ENCODE assay signal across 8 cellular contexts in the genomic region with DNA sequence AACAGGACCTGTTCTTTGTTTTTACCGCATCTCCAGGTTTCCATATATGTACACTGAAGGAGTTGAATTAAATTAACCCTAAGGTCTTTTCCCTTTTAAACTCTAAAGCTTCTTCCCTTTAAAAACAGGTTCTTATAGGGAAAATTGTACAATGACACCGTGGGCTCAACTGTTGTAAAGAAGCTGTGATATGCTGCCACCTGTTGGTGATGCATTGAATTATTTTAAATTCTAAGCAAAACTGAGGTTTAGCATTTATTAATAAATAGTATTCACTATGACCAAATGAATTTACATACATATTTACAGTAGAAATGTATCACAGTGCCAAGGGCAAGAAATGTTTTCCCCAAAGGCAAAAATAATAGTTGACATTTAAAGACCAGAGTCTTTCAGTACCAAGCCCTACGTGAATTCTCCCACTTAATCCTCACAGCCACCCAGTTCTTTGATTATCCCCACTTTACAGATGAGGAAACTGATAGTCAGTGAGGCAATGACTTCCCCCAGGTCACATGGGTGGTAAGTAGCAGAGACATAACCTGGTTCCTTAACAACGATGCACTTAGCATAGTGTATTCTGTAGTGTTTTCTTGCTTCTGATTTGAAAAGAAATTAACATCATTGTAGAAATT. TPM values are rescaled to one million over a fixed set of nuclear protein-coding genes. Genes with fewer than 3 reads are reported as not detected.
DNase-seq lines count a peak whose midpoint lies in the region; ATAC-seq and TF ChIP-seq lines count a peak whose summit lies in the region.

No MANE protein-coding gene starts in this region.

- no peak for ATAC-seq in heart left ventricle
- ATAC-seq in activated CD8-positive, alpha-beta T cell treated with anti-CD3 and anti-CD28 coated beads for 36 hours = no peak
- no peak for ATAC-seq in aorta (ENCODE audit: low FRiP score)
- no peak for ATAC-seq in stimulated activated memory B cell treated with anti-CD40 and anti-IgM and Interleukin-4, amounts not matched to agents 10 μg/mL and 1 μg/mL and 100 μg/mL, for 72 hours

- 42 to 45% (median 43%) methylated on average over 4 of the region's 4 CpGs for WGBS in heart left ventricle, 4 donors
- WGBS in aorta, 2 donors = 41 to 42% methylated on average over 4 of the region's 4 CpGs

- POLR2A ChIA-PET in activated CD8-positive, alpha-beta T cell treated with anti-CD3 and anti-CD28 coated beads for 36 hours (lab: Charles Lee) = no interaction called here

- CTCF ChIA-PET in activated CD8-positive, alpha-beta T cell treated with anti-CD3 and anti-CD28 coated beads for 36 hours (lab: Charles Lee) = interaction anchor here (0.7 to 3.8 kb wide), 27 partner anchors 11 to 588 kb away, joined by 3 to 27 read pairs (median 4); partner anchors contain the start of gene TMEM263

- peaks cover 0 to 84% (median 0%) of the 10 kb centered on the region in 9 donors for H3K27me3 ChIP-seq in heart left ventricle
- H3K27me3 ChIP-seq in right atrium auricular region = no peaks in the 10 kb centered on the region
- H3K27me3 ChIP-seq in aorta (ENCODE audit: control insufficient read depth in 1 of 2, insufficient read depth in 2 of 2, low read length in 1 of 2) = no peaks in the 10 kb centered on the region

- intact Hi-C loops in heart left ventricle (cut with DNase I) = loop anchor here (2.0 to 10.0 kb wide), 6 partner anchors 235 to 535 kb away; no protein-coding TSS in a partner anchor
- intact Hi-C loops in cardiac septum (cut with DNase I) = loop anchor here (5.0 kb wide), 1 partner anchor 533 kb away; no protein-coding TSS in a partner anchor
- intact Hi-C loops in activated CD8-positive, alpha-beta T cell treated with anti-CD3 and anti-CD28 coated beads for 36 hours (cut with micrococcal nuclease) = loop anchor here (5.0 kb wide), 2 partner anchors 238 to 533 kb away; no protein-coding TSS in a partner anchor
- intact Hi-C loops in aorta (cut with DNase I) = loop anchor here (1.0 to 5.0 kb wide), 2 partner anchors 533 kb away; no protein-coding TSS in a partner anchor

- H3K27ac Mint-ChIP-seq in activated CD8-positive, alpha-beta T cell treated with anti-CD3 and anti-CD28 coated beads for 36 hours = no peak overlapping the region
- H3K27ac Mint-ChIP-seq in stimulated activated memory B cell treated with anti-CD40 and anti-IgM and Interleukin-4, amounts not matched to agents 10 μg/mL and 1 μg/mL and 100 μg/mL, for 72 hours = no peak overlapping the region

- H3K4me3 ChIP-seq in heart left ventricle (no peak overlapping the region), right atrium auricular region (no peak overlapping the region), aorta (ENCODE audit: low read length in 2 of 2) (no peak overlapping the region)

- no peak for DNase-seq in heart left ventricle
- no peak for DNase-seq in cardiac septum (ENCODE audit: low spot score)
- peak; percentile 52 for DNase-seq in NCI-H2029 (lab: John Stamatoyannopoulos, UW)
- DNase-seq in activated CD8-positive, alpha-beta T cell treated with anti-CD3 and anti-CD28 coated beads for 36 hours = peak; percentile 19
- no peak for DNase-seq in right atrium auricular region (ENCODE audit: low spot score)
- peak; percentile 39 for DNase-seq in smooth muscle cell of the brain vasculature (ENCODE audit: low read depth, low spot score)
- no peak for DNase-seq in aorta

- H3K27ac ChIP-seq in heart left ventricle (no peak overlapping the region), right atrium auricular region (no peak overlapping the region), aorta (ENCODE audit: low read depth in 1 of 2, low read length in 2 of 2) (no peak overlapping the region)

- TF ChIP-seq CTCF in heart left ventricle (IDR thresholded peaks at IDR 0.05) = peak; percentile 68 to 91 (median 83)
- peak; percentile 95 for TF ChIP-seq CTCF in activated CD8-positive, alpha-beta T cell treated with anti-CD3 and anti-CD28 coated beads for 36 hours (IDR thresholded peaks at IDR 0.05)
- peak; percentile 74 to 85 for TF ChIP-seq CTCF in right atrium auricular region (IDR thresholded peaks at IDR 0.05)

- H3K9me3 Mint-ChIP-seq in activated CD8-positive, alpha-beta T cell treated with anti-CD3 and anti-CD28 coated beads for 36 hours = peaks cover 4% of the 10 kb centered on the region
- H3K9me3 Mint-ChIP-seq in stimulated activated memory B cell treated with anti-CD40 and anti-IgM and Interleukin-4, amounts not matched to agents 10 μg/mL and 1 μg/mL and 100 μg/mL, for 72 hours = peaks cover 11% of the 10 kb centered on the region

- no peak overlapping the region for H3K4me3 Mint-ChIP-seq in activated CD8-positive, alpha-beta T cell treated with anti-CD3 and anti-CD28 coated beads for 36 hours
- H3K4me3 Mint-ChIP-seq in stimulated activated memory B cell treated with anti-CD40 and anti-IgM and Interleukin-4, amounts not matched to agents 10 μg/mL and 1 μg/mL and 100 μg/mL, for 72 hours = no peak overlapping the region

- no peak for TF ChIP-seq POLR2A in heart left ventricle (IDR thresholded peaks at IDR 0.05)

- peaks cover 6% of the 10 kb centered on the region for H3K27me3 Mint-ChIP-seq in activated CD8-positive, alpha-beta T cell treated with anti-CD3 and anti-CD28 coated beads for 36 hours
- H3K27me3 Mint-ChIP-seq in stimulated activated memory B cell treated with anti-CD40 and anti-IgM and Interleukin-4, amounts not matched to agents 10 μg/mL and 1 μg/mL and 100 μg/mL, for 72 hours = peaks cover 79% of the 10 kb centered on the region

- H3K36me3 ChIP-seq in heart left ventricle (no peaks in the 10 kb centered on the region), right atrium auricular region (no peaks in the 10 kb centered on the region), aorta (ENCODE audit: control insufficient read depth in 1 of 2, insufficient read depth in 2 of 2, low read length in 1 of 2) (no peaks in the 10 kb centered on the region)

- peaks cover 8% of the 10 kb centered on the region for H3K4me1 Mint-ChIP-seq in activated CD8-positive, alpha-beta T cell treated with anti-CD3 and anti-CD28 coated beads for 36 hours (ENCODE audit: low read depth)
- peaks cover 5% of the 10 kb centered on the region for H3K4me1 Mint-ChIP-seq in stimulated activated memory B cell treated with anti-CD40 and anti-IgM and Interleukin-4, amounts not matched to agents 10 μg/mL and 1 μg/mL and 100 μg/mL, for 72 hours

- H3K9me3 ChIP-seq in heart left ventricle (no peaks in the 10 kb centered on the region), right atrium auricular region (no peaks in the 10 kb centered on the region), aorta (ENCODE audit: control insufficient read depth, low read length) (no peaks in the 10 kb centered on the region)

- H3K36me3 Mint-ChIP-seq in activated CD8-positive, alpha-beta T cell treated with anti-CD3 and anti-CD28 coated beads for 36 hours (ENCODE audit: low read depth) = no peaks in the 10 kb centered on the region
- H3K36me3 Mint-ChIP-seq in stimulated activated memory B cell treated with anti-CD40 and anti-IgM and Interleukin-4, amounts not matched to agents 10 μg/mL and 1 μg/mL and 100 μg/mL, for 72 hours = peaks cover 5% of the 10 kb centered on the region

- peaks cover 0 to 6% (median 0%) of the 10 kb centered on the region in 12 donors for H3K4me1 ChIP-seq in heart left ventricle
- H3K4me1 ChIP-seq in right atrium auricular region = no peaks in the 10 kb centered on the region
- H3K4me1 ChIP-seq in aorta (ENCODE audit: control insufficient read depth in 1 of 2, insufficient read depth in 2 of 2, low read length in 2 of 2) = no peaks in the 10 kb centered on the region

RNA-seq across cellular contexts. Expression of gene TMEM263, which starts 35.7 kb away (rescaled TPM):
- 10 to 100 TPM; 26.8 to 59.2 (median 36.3) TPM for total RNA-seq in heart left ventricle
- polyA plus RNA-seq in heart left ventricle = 10 to 100 TPM; 11.6 to 37.3 TPM
- 44.8 TPM for total RNA-seq in cardiac septum
- 10 to 100 TPM; 43.5 to 46.5 TPM for total RNA-seq in activated CD8-positive, alpha-beta T cell treated with anti-CD3 and anti-CD28 coated beads for 36 hours
- total RNA-seq in right atrium auricular region = 10 to 100 TPM; 46.4 to 59.7 TPM
- total RNA-seq in aorta = 10 to 100 TPM; 55.5 to 78.9 TPM
- polyA plus RNA-seq in aorta = 10 to 100 TPM; 30.2 to 40.2 TPM

Comparison
In these comparisons a context has a peak if more than half of its experiments do, and no peak if none do; other contexts are left out.
1. DNase-seq: peak in NCI-H2029 (single experiment), activated CD8-positive, alpha-beta T cell treated with anti-CD3 and anti-CD28 coated beads for 36 hours (single experiment) and smooth muscle cell of the brain vasculature (single experiment); none in heart left ventricle (0 of 5), cardiac septum (single experiment), right atrium auricular region (single experiment) and aorta (0 of 2).
2. Peak in every context shown above with its lines, with median percentiles within 50 percentile points of each other: CTCF ChIP-seq.